In genomic region chr20:44031822-44032582, GRCh38 we compare ENCODE assay signal across 1 cellular context.
TF ChIP-seq lines count a peak whose summit lies in the region.

No MANE protein-coding gene starts in this region.

TF ChIP-seq in IMR-90, 13 proteins besides CTCF, POLR2A, EP300 and RAD21:
- TF ChIP-seq MAZ (IDR thresholded peaks at IDR 0.05; ENCODE audit: borderline replicate concordance, low read depth, low read length): no peak
- no peak for TF ChIP-seq ELK1 (IDR thresholded peaks at IDR 0.05; ENCODE audit: borderline replicate concordance, low read depth, low read length)
- TF ChIP-seq CHD1 (IDR thresholded peaks at IDR 0.05; ENCODE audit: low read depth, low read length): no peak
- TF ChIP-seq BHLHE40 (IDR thresholded peaks at IDR 0.05; ENCODE audit: low read depth, low read length): no peak
- no peak for TF ChIP-seq FOS (IDR thresholded peaks at IDR 0.05; ENCODE audit: low read depth, low read length)
- no peak for TF ChIP-seq RCOR1 (IDR thresholded peaks at IDR 0.05; ENCODE audit: insufficient replicate concordance, low read length)
- no peak for TF ChIP-seq MAFK (IDR thresholded peaks at IDR 0.05; ENCODE audit: low read depth, low read length)
- TF ChIP-seq SMC3 (IDR thresholded peaks at IDR 0.05; ENCODE audit: low read depth, low read length): no peak
- no peak for TF ChIP-seq USF2 (IDR thresholded peaks at IDR 0.05; ENCODE audit: low read depth, low read length)
